Comparison of ENCODE assay signal across 1 cellular context in genomic region chr19:45730389-45731288, GRCh38.
A peak's percentile ranks its signal among the peaks of the same experiment; 100 is the strongest.
TF ChIP-seq lines count a peak whose summit lies in the region.

Gene FBXO46 (minus strand): TSS chr19:45730896. CDS start chr19:45713495, 17,401 bp downstream.

TF ChIP-seq in K562, 482 proteins besides CTCF, POLR2A, EP300 and RAD21 (continued from another document and continues in another):
- TF ChIP-seq, protein P1, sequence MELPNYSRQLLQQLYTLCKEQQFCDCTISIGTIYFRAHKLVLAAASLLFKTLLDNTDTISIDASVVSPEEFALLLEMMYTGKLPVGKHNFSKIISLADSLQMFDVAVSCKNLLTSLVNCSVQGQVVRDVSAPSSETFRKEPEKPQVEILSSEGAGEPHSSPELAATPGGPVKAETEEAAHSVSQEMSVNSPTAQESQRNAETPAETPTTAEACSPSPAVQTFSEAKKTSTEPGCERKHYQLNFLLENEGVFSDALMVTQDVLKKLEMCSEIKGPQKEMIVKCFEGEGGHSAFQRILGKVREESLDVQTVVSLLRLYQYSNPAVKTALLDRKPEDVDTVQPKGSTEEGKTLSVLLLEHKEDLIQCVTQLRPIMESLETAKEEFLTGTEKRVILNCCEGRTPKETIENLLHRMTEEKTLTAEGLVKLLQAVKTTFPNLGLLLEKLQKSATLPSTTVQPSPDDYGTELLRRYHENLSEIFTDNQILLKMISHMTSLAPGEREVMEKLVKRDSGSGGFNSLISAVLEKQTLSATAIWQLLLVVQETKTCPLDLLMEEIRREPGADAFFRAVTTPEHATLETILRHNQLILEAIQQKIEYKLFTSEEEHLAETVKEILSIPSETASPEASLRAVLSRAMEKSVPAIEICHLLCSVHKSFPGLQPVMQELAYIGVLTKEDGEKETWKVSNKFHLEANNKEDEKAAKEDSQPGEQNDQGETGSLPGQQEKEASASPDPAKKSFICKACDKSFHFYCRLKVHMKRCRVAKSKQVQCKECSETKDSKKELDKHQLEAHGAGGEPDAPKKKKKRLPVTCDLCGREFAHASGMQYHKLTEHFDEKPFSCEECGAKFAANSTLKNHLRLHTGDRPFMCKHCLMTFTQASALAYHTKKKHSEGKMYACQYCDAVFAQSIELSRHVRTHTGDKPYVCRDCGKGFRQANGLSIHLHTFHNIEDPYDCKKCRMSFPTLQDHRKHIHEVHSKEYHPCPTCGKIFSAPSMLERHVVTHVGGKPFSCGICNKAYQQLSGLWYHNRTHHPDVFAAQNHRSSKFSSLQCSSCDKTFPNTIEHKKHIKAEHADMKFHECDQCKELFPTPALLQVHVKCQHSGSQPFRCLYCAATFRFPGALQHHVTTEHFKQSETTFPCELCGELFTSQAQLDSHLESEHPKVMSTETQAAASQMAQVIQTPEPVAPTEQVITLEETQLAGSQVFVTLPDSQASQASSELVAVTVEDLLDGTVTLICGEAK (IDR thresholded peaks at IDR 0.05): peak; percentile 84
- TF ChIP-seq, protein P1 (CRISPR knock-in tag; IDR thresholded peaks at IDR 0.05): no peak
- TF ChIP-seq CBX2 (IDR thresholded peaks at IDR 0.05; ENCODE audit: insufficient read depth, low read length, poor library complexity, severe bottlenecking) (no peak), HMG20B (CRISPR knock-in tag; IDR thresholded peaks at IDR 0.05) (no peak), SOX6 (IDR thresholded peaks at IDR 0.05) (no peak), E2F6 (IDR thresholded peaks at IDR 0.05; ENCODE audit: borderline replicate concordance in 1 of 2, extremely low read depth in 1 of 2, insufficient read depth in 1 of 2, insufficient read length in 1 of 2, low read depth in 1 of 2, low read length in 1 of 2, poor library complexity in 1 of 2, severe bottlenecking in 1 of 2) (peak in 1 of 2 experiments; percentile 38), ZKSCAN1 (IDR thresholded peaks at IDR 0.05; ENCODE audit: low read depth, low read length) (peak; percentile 49; the same call in 1 of the 2 replicates), ZFX (CRISPR knock-in tag; IDR thresholded peaks at IDR 0.05) (peak; percentile 72), HMBOX1 (IDR thresholded peaks at IDR 0.05) (no peak), MED1 (CRISPR knock-in tag; IDR thresholded peaks at IDR 0.05; ENCODE audit: borderline replicate concordance) (no peak), FOS (IDR thresholded peaks at IDR 0.05; ENCODE audit: extremely low read depth, insufficient read length) (no peak), ZNF444 (CRISPR knock-in tag; IDR thresholded peaks at IDR 0.05) (no peak), NR4A1 (CRISPR knock-in tag; IDR thresholded peaks at IDR 0.05) (no peak), NR4A1 (tag; IDR thresholded peaks at IDR 0.05) (no peak), SRSF9 (IDR thresholded peaks at IDR 0.05; ENCODE audit: borderline replicate concordance, low read depth, low read length) (no peak), POLR2AphosphoS5 (IDR thresholded peaks at IDR 0.05; ENCODE audit: control insufficient read depth, insufficient read depth, low read depth, low read length) (peak; percentile 86), NFIX (CRISPR knock-in tag; IDR thresholded peaks at IDR 0.05; ENCODE audit: low read depth) (no peak), SMARCA5 (IDR thresholded peaks at IDR 0.05) (no peak; the same call in 1 of the 2 replicates), STAG1 (CRISPR knock-in tag; IDR thresholded peaks at IDR 0.05; ENCODE audit: borderline replicate concordance) (no peak), HOXB6 (CRISPR knock-in tag; IDR thresholded peaks at IDR 0.05; ENCODE audit: borderline replicate concordance) (no peak), RREB1 (CRISPR knock-in tag; IDR thresholded peaks at IDR 0.05) (no peak), TRIM24 (IDR thresholded peaks at IDR 0.05) (0 out of 4 replicates have a peak, but pooled peaks of 1 of the 2 experiments have one; percentile 15), RBM34 (IDR thresholded peaks at IDR 0.05; ENCODE audit: borderline replicate concordance, insufficient read depth, low read length) (no peak), SUPT5H (IDR thresholded peaks at IDR 0.05) (peak; percentile 94), MTA2 (IDR thresholded peaks at IDR 0.05; ENCODE audit: low read depth) (0 out of 2 replicates have a peak, but pooled peaks have one; percentile 6)
- TF ChIP-seq, protein P2, sequence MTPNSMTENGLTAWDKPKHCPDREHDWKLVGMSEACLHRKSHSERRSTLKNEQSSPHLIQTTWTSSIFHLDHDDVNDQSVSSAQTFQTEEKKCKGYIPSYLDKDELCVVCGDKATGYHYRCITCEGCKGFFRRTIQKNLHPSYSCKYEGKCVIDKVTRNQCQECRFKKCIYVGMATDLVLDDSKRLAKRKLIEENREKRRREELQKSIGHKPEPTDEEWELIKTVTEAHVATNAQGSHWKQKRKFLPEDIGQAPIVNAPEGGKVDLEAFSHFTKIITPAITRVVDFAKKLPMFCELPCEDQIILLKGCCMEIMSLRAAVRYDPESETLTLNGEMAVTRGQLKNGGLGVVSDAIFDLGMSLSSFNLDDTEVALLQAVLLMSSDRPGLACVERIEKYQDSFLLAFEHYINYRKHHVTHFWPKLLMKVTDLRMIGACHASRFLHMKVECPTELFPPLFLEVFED (CRISPR knock-in tag; conservative IDR thresholded peaks at IDR 0.05): 0 out of 2 replicates have a peak, but pooled peaks have one; percentile 4
- TF ChIP-seq, protein P3, sequence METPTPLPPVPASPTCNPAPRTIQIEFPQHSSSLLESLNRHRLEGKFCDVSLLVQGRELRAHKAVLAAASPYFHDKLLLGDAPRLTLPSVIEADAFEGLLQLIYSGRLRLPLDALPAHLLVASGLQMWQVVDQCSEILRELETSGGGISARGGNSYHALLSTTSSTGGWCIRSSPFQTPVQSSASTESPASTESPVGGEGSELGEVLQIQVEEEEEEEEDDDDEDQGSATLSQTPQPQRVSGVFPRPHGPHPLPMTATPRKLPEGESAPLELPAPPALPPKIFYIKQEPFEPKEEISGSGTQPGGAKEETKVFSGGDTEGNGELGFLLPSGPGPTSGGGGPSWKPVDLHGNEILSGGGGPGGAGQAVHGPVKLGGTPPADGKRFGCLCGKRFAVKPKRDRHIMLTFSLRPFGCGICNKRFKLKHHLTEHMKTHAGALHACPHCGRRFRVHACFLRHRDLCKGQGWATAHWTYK (CRISPR knock-in tag; IDR thresholded peaks at IDR 0.05): no peak
- TF ChIP-seq, protein P4, sequence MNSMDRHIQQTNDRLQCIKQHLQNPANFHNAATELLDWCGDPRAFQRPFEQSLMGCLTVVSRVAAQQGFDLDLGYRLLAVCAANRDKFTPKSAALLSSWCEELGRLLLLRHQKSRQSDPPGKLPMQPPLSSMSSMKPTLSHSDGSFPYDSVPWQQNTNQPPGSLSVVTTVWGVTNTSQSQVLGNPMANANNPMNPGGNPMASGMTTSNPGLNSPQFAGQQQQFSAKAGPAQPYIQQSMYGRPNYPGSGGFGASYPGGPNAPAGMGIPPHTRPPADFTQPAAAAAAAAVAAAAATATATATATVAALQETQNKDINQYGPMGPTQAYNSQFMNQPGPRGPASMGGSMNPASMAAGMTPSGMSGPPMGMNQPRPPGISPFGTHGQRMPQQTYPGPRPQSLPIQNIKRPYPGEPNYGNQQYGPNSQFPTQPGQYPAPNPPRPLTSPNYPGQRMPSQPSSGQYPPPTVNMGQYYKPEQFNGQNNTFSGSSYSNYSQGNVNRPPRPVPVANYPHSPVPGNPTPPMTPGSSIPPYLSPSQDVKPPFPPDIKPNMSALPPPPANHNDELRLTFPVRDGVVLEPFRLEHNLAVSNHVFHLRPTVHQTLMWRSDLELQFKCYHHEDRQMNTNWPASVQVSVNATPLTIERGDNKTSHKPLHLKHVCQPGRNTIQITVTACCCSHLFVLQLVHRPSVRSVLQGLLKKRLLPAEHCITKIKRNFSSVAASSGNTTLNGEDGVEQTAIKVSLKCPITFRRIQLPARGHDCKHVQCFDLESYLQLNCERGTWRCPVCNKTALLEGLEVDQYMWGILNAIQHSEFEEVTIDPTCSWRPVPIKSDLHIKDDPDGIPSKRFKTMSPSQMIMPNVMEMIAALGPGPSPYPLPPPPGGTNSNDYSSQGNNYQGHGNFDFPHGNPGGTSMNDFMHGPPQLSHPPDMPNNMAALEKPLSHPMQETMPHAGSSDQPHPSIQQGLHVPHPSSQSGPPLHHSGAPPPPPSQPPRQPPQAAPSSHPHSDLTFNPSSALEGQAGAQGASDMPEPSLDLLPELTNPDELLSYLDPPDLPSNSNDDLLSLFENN (IDR thresholded peaks at IDR 0.05; ENCODE audit: low read depth in 2 of 2, low read length in 2 of 2): peak in 1 of 2 experiments; percentile 70; a peak in 2 of 4 replicates
- TF ChIP-seq, protein P5, sequence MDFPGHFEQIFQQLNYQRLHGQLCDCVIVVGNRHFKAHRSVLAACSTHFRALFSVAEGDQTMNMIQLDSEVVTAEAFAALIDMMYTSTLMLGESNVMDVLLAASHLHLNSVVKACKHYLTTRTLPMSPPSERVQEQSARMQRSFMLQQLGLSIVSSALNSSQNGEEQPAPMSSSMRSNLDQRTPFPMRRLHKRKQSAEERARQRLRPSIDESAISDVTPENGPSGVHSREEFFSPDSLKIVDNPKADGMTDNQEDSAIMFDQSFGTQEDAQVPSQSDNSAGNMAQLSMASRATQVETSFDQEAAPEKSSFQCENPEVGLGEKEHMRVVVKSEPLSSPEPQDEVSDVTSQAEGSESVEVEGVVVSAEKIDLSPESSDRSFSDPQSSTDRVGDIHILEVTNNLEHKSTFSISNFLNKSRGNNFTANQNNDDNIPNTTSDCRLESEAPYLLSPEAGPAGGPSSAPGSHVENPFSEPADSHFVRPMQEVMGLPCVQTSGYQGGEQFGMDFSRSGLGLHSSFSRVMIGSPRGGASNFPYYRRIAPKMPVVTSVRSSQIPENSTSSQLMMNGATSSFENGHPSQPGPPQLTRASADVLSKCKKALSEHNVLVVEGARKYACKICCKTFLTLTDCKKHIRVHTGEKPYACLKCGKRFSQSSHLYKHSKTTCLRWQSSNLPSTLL (IDR thresholded peaks at IDR 0.05): 0 out of 2 replicates have a peak, but pooled peaks have one; percentile 32
